Comparison of ENCODE assay signal across 19 cellular contexts in the genomic region with DNA sequence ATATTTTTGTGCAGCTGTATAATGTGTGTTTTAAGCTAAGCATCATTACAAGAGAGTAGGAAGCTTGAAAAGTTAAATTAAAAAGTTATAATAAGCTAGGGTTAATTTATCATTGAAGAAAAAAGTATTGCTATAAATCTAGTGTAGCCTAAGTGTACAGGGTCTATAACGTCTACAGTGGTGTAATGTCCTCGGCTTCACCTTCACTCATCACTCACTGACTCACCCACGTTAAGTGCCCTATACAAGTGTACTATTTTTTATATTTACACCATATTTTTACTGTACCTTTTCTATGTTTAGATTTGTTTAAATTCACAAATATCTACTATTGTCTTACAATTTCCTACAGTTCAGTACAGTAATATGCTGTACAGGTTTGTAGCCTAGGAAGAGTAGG. TPM values are rescaled to one million over a fixed set of nuclear protein-coding genes. Genes with fewer than 3 reads are reported as not detected.
DNase-seq lines count a peak whose midpoint lies in the region; ATAC-seq and TF ChIP-seq lines count a peak whose summit lies in the region.
"Had no signal": no experiment of that assay in that cellular context is flagged by ENCODE, and none has a peak within 500 bp of the region (broad histone marks: within the 10 kb centered on the region; RNA-seq: fewer than 3 reads in every experiment).

No MANE protein-coding gene starts in this region.

- intact Hi-C loops in activated CD8-positive, alpha-beta T cell treated with anti-CD3 and anti-CD28 coated beads for 36 hours (cut with micrococcal nuclease), result no loop called here
- intact Hi-C loops in dorsolateral prefrontal cortex (cut with DNase I) (no loop called here), posterior vena cava (cut with DNase I) (no loop called here)

- DNase-seq in activated CD8-positive, alpha-beta T cell treated with anti-CD3 and anti-CD28 coated beads for 36 hours, result no peak
- DNase-seq in activated CD8-positive, alpha-beta T cell treated with anti-CD3 and anti-CD28 coated beads, Interleukin-2, amount 10 ng/mL, durations not matched to agents 7 days and 5 days, result no peak
- DNase-seq in dorsolateral prefrontal cortex (no peak), OCI-M1 (lab: John Stamatoyannopoulos, UW) (no peak), posterior vena cava (ENCODE audit: low spot score) (no peak), MM.1S (no peak)
- no peak for DNase-seq in stimulated activated effector memory CD8-positive, alpha-beta T cell treated with anti-CD3 and anti-CD28 coated beads, Interleukin-12 subunit alpha, Interleukin-12 subunit beta, amount 100 ng/mL, for 72 hours (ENCODE audit: low spot score in 2 of 2)
- DNase-seq: AML-193; Caco-2; Calu3; CD4-positive, alpha-beta T cell; CD8-positive, alpha-beta T cell; DMS79 treated with DMSO at 0.1 percent for 48 hours; GF-D8 had no signal

- H3K4me1 ChIP-seq in MM.1S (ENCODE audit: low read length), result no peaks in the 10 kb centered on the region
- H3K4me1 ChIP-seq: A549, Caco-2 had no signal

- H3K9ac ChIP-seq in MM.1S (ENCODE audit: low read length), result no peak overlapping the region
- H3K9ac ChIP-seq: BLaER1 treated with 17β-estradiol and CSF1 and Interleukin-3, amounts not matched to agents 10 nM and 100 nM had no signal

- H3F3A ChIP-seq in MM.1S (ENCODE audit: insufficient read depth, low read length), result no peaks in the 10 kb centered on the region

- H4K20me1 ChIP-seq in MM.1S (ENCODE audit: insufficient read depth, low read length), result no peaks in the 10 kb centered on the region

- peaks cover 37% of the 10 kb centered on the region for H3K79me2 ChIP-seq in MM.1S (ENCODE audit: low read length)

- no peak overlapping the region for H3K4me3 ChIP-seq in dorsolateral prefrontal cortex
- no peak overlapping the region for H3K4me3 ChIP-seq in MM.1S (ENCODE audit: low read length)
- H3K4me3 ChIP-seq: A549; BLaER1 treated with 17β-estradiol and CSF1 and Interleukin-3, amounts not matched to agents 10 nM and 100 nM had no signal

- H3K27me3 ChIP-seq in dorsolateral prefrontal cortex (no peaks in the 10 kb centered on the region), MM.1S (replicated peaks; ENCODE audit: insufficient read depth, low read length) (no peaks in the 10 kb centered on the region)
- H3K27me3 ChIP-seq: BLaER1 treated with 17β-estradiol and CSF1 and Interleukin-3, amounts not matched to agents 10 nM and 100 nM had no signal

- no peaks in the 10 kb centered on the region for H3K9me3 Mint-ChIP-seq in activated CD8-positive, alpha-beta T cell treated with anti-CD3 and anti-CD28 coated beads for 36 hours
- no peaks in the 10 kb centered on the region for H3K9me3 Mint-ChIP-seq in activated CD8-positive, alpha-beta T cell treated with anti-CD3 and anti-CD28 coated beads, Interleukin-2, amount 10 ng/mL, durations not matched to agents 7 days and 5 days (ENCODE audit: insufficient read depth)
- no peaks in the 10 kb centered on the region for H3K9me3 Mint-ChIP-seq in stimulated activated effector memory CD8-positive, alpha-beta T cell treated with anti-CD3 and anti-CD28 coated beads, Interleukin-12 subunit alpha, Interleukin-12 subunit beta, amount 100 ng/mL, for 72 hours
- H3K9me3 Mint-ChIP-seq: CD8-positive, alpha-beta T cell had no signal

- H3K36me3 ChIP-seq in MM.1S (replicated peaks; ENCODE audit: insufficient read depth, low read length), result no peaks in the 10 kb centered on the region

- H3K27ac Mint-ChIP-seq in activated CD8-positive, alpha-beta T cell treated with anti-CD3 and anti-CD28 coated beads for 36 hours, result no peak overlapping the region
- H3K27ac Mint-ChIP-seq in activated CD8-positive, alpha-beta T cell treated with anti-CD3 and anti-CD28 coated beads, Interleukin-2, amount 10 ng/mL, durations not matched to agents 7 days and 5 days, result no peak overlapping the region
- H3K27ac Mint-ChIP-seq in stimulated activated effector memory CD8-positive, alpha-beta T cell treated with anti-CD3 and anti-CD28 coated beads, Interleukin-12 subunit alpha, Interleukin-12 subunit beta, amount 100 ng/mL, for 72 hours, result no peak overlapping the region
- H3K27ac Mint-ChIP-seq: B cell; CD4-positive, alpha-beta T cell; CD8-positive, alpha-beta T cell had no signal

- no peaks in the 10 kb centered on the region for H3K9me2 ChIP-seq in MM.1S (replicated peaks; ENCODE audit: insufficient read depth, low read length)

- no peak for TF ChIP-seq CTCF in activated CD8-positive, alpha-beta T cell treated with anti-CD3 and anti-CD28 coated beads for 36 hours (IDR thresholded peaks at IDR 0.05)
- TF ChIP-seq CTCF in dorsolateral prefrontal cortex (IDR thresholded peaks at IDR 0.05 in 54 of 56, conservative IDR thresholded peaks at IDR 0.05 in 2 of 56; ENCODE audit: low read depth in 1 of 56, partially characterized antibody in 56 of 56) (no peak), MM.1S (IDR thresholded peaks at IDR 0.05; ENCODE audit: low read length) (no peak)

- CTCF ChIA-PET in activated CD8-positive, alpha-beta T cell treated with anti-CD3 and anti-CD28 coated beads for 36 hours (lab: Charles Lee), result no interaction called here
- CTCF ChIA-PET in activated CD8-positive, alpha-beta T cell treated with anti-CD3 and anti-CD28 coated beads, Interleukin-2, amount 10 ng/mL, durations not matched to agents 7 days and 5 days (lab: Charles Lee), result no interaction called here

- POLR2A ChIA-PET in activated CD8-positive, alpha-beta T cell treated with anti-CD3 and anti-CD28 coated beads for 36 hours (lab: Charles Lee), result no interaction called here
- POLR2A ChIA-PET in activated CD8-positive, alpha-beta T cell treated with anti-CD3 and anti-CD28 coated beads, Interleukin-2, amount 10 ng/mL, durations not matched to agents 7 days and 5 days (lab: Charles Lee), result no interaction called here

- H3K9me3 ChIP-seq in MM.1S (replicated peaks; ENCODE audit: insufficient read depth, low read length), result no peaks in the 10 kb centered on the region
- H3K9me3 ChIP-seq: A549, Caco-2 had no signal

- peaks cover 60% of the 10 kb centered on the region for H3K4me1 Mint-ChIP-seq in activated CD8-positive, alpha-beta T cell treated with anti-CD3 and anti-CD28 coated beads for 36 hours (ENCODE audit: low read depth)
- peaks cover 32% of the 10 kb centered on the region for H3K4me1 Mint-ChIP-seq in activated CD8-positive, alpha-beta T cell treated with anti-CD3 and anti-CD28 coated beads, Interleukin-2, amount 10 ng/mL, durations not matched to agents 7 days and 5 days (ENCODE audit: low read depth)
- H3K4me1 Mint-ChIP-seq in stimulated activated effector memory CD8-positive, alpha-beta T cell treated with anti-CD3 and anti-CD28 coated beads, Interleukin-12 subunit alpha, Interleukin-12 subunit beta, amount 100 ng/mL, for 72 hours, result peaks cover 49% of the 10 kb centered on the region

- ATAC-seq in activated CD8-positive, alpha-beta T cell treated with anti-CD3 and anti-CD28 coated beads for 36 hours, result peak; percentile 20
- no peak for ATAC-seq in activated CD8-positive, alpha-beta T cell treated with anti-CD3 and anti-CD28 coated beads, Interleukin-2, amount 10 ng/mL, durations not matched to agents 7 days and 5 days
- ATAC-seq in stimulated activated effector memory CD8-positive, alpha-beta T cell treated with anti-CD3 and anti-CD28 coated beads, Interleukin-12 subunit alpha, Interleukin-12 subunit beta, amount 100 ng/mL, for 72 hours, result peak; percentile 62
- ATAC-seq: A549; CD8-positive, alpha-beta T cell had no signal

- H3K4me3 Mint-ChIP-seq in activated CD8-positive, alpha-beta T cell treated with anti-CD3 and anti-CD28 coated beads for 36 hours, result no peak overlapping the region
- H3K4me3 Mint-ChIP-seq in activated CD8-positive, alpha-beta T cell treated with anti-CD3 and anti-CD28 coated beads, Interleukin-2, amount 10 ng/mL, durations not matched to agents 7 days and 5 days, result no peak overlapping the region
- H3K4me3 Mint-ChIP-seq in stimulated activated effector memory CD8-positive, alpha-beta T cell treated with anti-CD3 and anti-CD28 coated beads, Interleukin-12 subunit alpha, Interleukin-12 subunit beta, amount 100 ng/mL, for 72 hours, result no peak overlapping the region
- H3K4me3 Mint-ChIP-seq: B cell; CD4-positive, alpha-beta T cell had no signal

- H2AFZ ChIP-seq in MM.1S (ENCODE audit: low read length), result no peak overlapping the region

- no peak overlapping the region for H3K4me2 ChIP-seq in MM.1S (ENCODE audit: low read depth, low read length)
- H3K4me2 ChIP-seq: A549 had no signal

- no peaks in the 10 kb centered on the region for H3K27me3 Mint-ChIP-seq in activated CD8-positive, alpha-beta T cell treated with anti-CD3 and anti-CD28 coated beads for 36 hours
- H3K27me3 Mint-ChIP-seq in activated CD8-positive, alpha-beta T cell treated with anti-CD3 and anti-CD28 coated beads, Interleukin-2, amount 10 ng/mL, durations not matched to agents 7 days and 5 days (ENCODE audit: low read depth), result no peaks in the 10 kb centered on the region
- H3K27me3 Mint-ChIP-seq: B cell; CD4-positive, alpha-beta T cell had no signal

- H3K36me3 Mint-ChIP-seq in activated CD8-positive, alpha-beta T cell treated with anti-CD3 and anti-CD28 coated beads for 36 hours (ENCODE audit: low read depth), result peaks cover 20% of the 10 kb centered on the region
- peaks cover 17% of the 10 kb centered on the region for H3K36me3 Mint-ChIP-seq in activated CD8-positive, alpha-beta T cell treated with anti-CD3 and anti-CD28 coated beads, Interleukin-2, amount 10 ng/mL, durations not matched to agents 7 days and 5 days (ENCODE audit: low read depth)
- peaks cover 34% of the 10 kb centered on the region for H3K36me3 Mint-ChIP-seq in stimulated activated effector memory CD8-positive, alpha-beta T cell treated with anti-CD3 and anti-CD28 coated beads, Interleukin-12 subunit alpha, Interleukin-12 subunit beta, amount 100 ng/mL, for 72 hours

- H3K27ac ChIP-seq in dorsolateral prefrontal cortex (peak overlapping the region in 47 of 59 donors; percentile 0 to 99 (median 95)), MM.1S (ENCODE audit: low read length) (no peak overlapping the region)
- H3K27ac ChIP-seq: 22Rv1; A549; BLaER1 treated with 17β-estradiol and CSF1 and Interleukin-3, amounts not matched to agents 10 nM and 100 nM; C4-2B had no signal

RNA-seq across cellular contexts. Expression of a gene that starts 23.5 kb away (rescaled TPM):
- total RNA-seq in activated CD8-positive, alpha-beta T cell treated with anti-CD3 and anti-CD28 coated beads for 36 hours, result 10 to 100 TPM; 30.0 to 31.0 TPM
- 10 to 100 TPM; 34.7 to 35.5 TPM for total RNA-seq in activated CD8-positive, alpha-beta T cell treated with anti-CD3 and anti-CD28 coated beads, Interleukin-2, amount 10 ng/mL, durations not matched to agents 7 days and 5 days
- total RNA-seq in dorsolateral prefrontal cortex (100 to 1,000 TPM in 119 of 120 experiments, 10 to 100 TPM in 1; 87.3 to 271 (median 162) TPM), posterior vena cava (10 to 100 TPM; 10.1 to 12.8 TPM)
